ENCODE assay signal across 8 cellular contexts in genomic region chr1:155192346-155193274, GRCh38. TPM values are rescaled to one million over a fixed set of nuclear protein-coding genes. Genes with fewer than 3 reads are reported as not detected.
DNase-seq lines count a peak whose midpoint lies in the region; ATAC-seq and TF ChIP-seq lines count a peak whose summit lies in the region.

No MANE protein-coding gene starts in this region.

- no peaks in the 10 kb centered on the region for H3K9me3 Mint-ChIP-seq in stimulated activated effector memory CD8-positive, alpha-beta T cell treated with anti-CD3 and anti-CD28 coated beads, Interleukin-12 subunit alpha, Interleukin-12 subunit beta, amount 100 ng/mL, for 72 hours

- H3K27ac Mint-ChIP-seq in stimulated activated effector memory CD8-positive, alpha-beta T cell treated with anti-CD3 and anti-CD28 coated beads, Interleukin-12 subunit alpha, Interleukin-12 subunit beta, amount 100 ng/mL, for 72 hours: peak overlapping the region; percentile 99

- peaks cover 35% of the 10 kb centered on the region for H3K36me3 Mint-ChIP-seq in stimulated activated effector memory CD8-positive, alpha-beta T cell treated with anti-CD3 and anti-CD28 coated beads, Interleukin-12 subunit alpha, Interleukin-12 subunit beta, amount 100 ng/mL, for 72 hours

- DNase-seq in NCI-H2196 (lab: John Stamatoyannopoulos, UW; ENCODE audit: unreplicated experiment) (peak; percentile 63), ascending aorta (ENCODE audit: low spot score in 2 of 2) (no peak), iris pigment epithelial cell (ENCODE audit: low read depth) (peak; percentile 12), activated gamma-delta T cell treated with Interleukin-2 at 50 U/mL for 16 hours (no peak)
- no peak for DNase-seq in stimulated activated effector memory CD8-positive, alpha-beta T cell treated with anti-CD3 and anti-CD28 coated beads, Interleukin-12 subunit alpha, Interleukin-12 subunit beta, amount 100 ng/mL, for 72 hours (ENCODE audit: low spot score in 2 of 2)

- ATAC-seq in GM21723 (IDR thresholded peaks at IDR 0.05; ENCODE audit: unreplicated experiment) (peak; percentile 8), HG02884 (IDR thresholded peaks at IDR 0.05; ENCODE audit: unreplicated experiment) (no peak), GM18520 (IDR thresholded peaks at IDR 0.05; ENCODE audit: unreplicated experiment) (no peak)
- ATAC-seq in stimulated activated effector memory CD8-positive, alpha-beta T cell treated with anti-CD3 and anti-CD28 coated beads, Interleukin-12 subunit alpha, Interleukin-12 subunit beta, amount 100 ng/mL, for 72 hours: no peak

- peak overlapping the region; percentile 90 for H3K4me3 Mint-ChIP-seq in stimulated activated effector memory CD8-positive, alpha-beta T cell treated with anti-CD3 and anti-CD28 coated beads, Interleukin-12 subunit alpha, Interleukin-12 subunit beta, amount 100 ng/mL, for 72 hours

- H3K27me3 ChIP-seq in ascending aorta: no peaks in the 10 kb centered on the region

- peaks cover 46% of the 10 kb centered on the region for H3K4me1 Mint-ChIP-seq in stimulated activated effector memory CD8-positive, alpha-beta T cell treated with anti-CD3 and anti-CD28 coated beads, Interleukin-12 subunit alpha, Interleukin-12 subunit beta, amount 100 ng/mL, for 72 hours

- peak overlapping the region; percentile 59 to 69 for H3K4me3 ChIP-seq in ascending aorta

- intact Hi-C loops in ascending aorta (cut with DNase I): loop anchor here (1.0 to 5.0 kb wide), 3 partner anchors 16 to 130 kb away; partner anchors contain the start of genes MTX1 and RUSC1

- peaks cover 19 to 20% of the 10 kb centered on the region in 2 donors for H3K4me1 ChIP-seq in ascending aorta

- H3K9me3 ChIP-seq in ascending aorta: no peaks in the 10 kb centered on the region

- H3K36me3 ChIP-seq in ascending aorta: peaks cover 0 to 9% of the 10 kb centered on the region in 2 donors

- peak overlapping the region; percentile 84 to 87 for H3K27ac ChIP-seq in ascending aorta

- TF ChIP-seq CTCF in ascending aorta (IDR thresholded peaks at IDR 0.05): no peak

RNA-seq across cellular contexts. Expression of gene THBS3, which starts 15.1 kb away (rescaled TPM):
- total RNA-seq in ascending aorta: 40.3 TPM

RNA-seq across cellular contexts. Expression of gene MTX1, which starts 15.9 kb away (rescaled TPM):
- total RNA-seq in ascending aorta: 23.9 TPM

RNA-seq across cellular contexts. Expression of gene TRIM46, which starts 19.0 kb away (rescaled TPM):
- total RNA-seq in ascending aorta: not detected

RNA-seq across cellular contexts. Expression of gene KRTCAP2, which starts 19.5 kb away (rescaled TPM):
- 146 TPM for total RNA-seq in ascending aorta

RNA-seq across cellular contexts. Expression of gene DPM3, which starts 52.3 kb away (rescaled TPM):
- total RNA-seq in ascending aorta: 78.2 TPM

Comparison
In these comparisons a context has a peak if more than half of its experiments do, and no peak if none do; other contexts are left out.
1. DNase-seq: peak in NCI-H2196 (single experiment) and iris pigment epithelial cell (single experiment); none in ascending aorta (0 of 2), stimulated activated effector memory CD8-positive, alpha-beta T cell treated with anti-CD3 and anti-CD28 coated beads, Interleukin-12 subunit alpha, Interleukin-12 subunit beta, amount 100 ng/mL, for 72 hours (0 of 2) and activated gamma-delta T cell treated with Interleukin-2 at 50 U/mL for 16 hours (single experiment).